In genomic region chr7:108181073-108181985, GRCh38 we compare ENCODE assay signal across 1 cellular context.
TF ChIP-seq lines count a peak whose summit lies in the region.

No MANE protein-coding gene starts in this region.

TF ChIP-seq in IMR-90, 13 proteins besides CTCF, POLR2A, EP300 and RAD21:
- TF ChIP-seq MXI1 (IDR thresholded peaks at IDR 0.05; ENCODE audit: borderline replicate concordance, low read depth, low read length) (no peak), NFE2L2 (IDR thresholded peaks at IDR 0.05; ENCODE audit: low read depth, low read length) (no peak), RCOR1 (IDR thresholded peaks at IDR 0.05; ENCODE audit: insufficient replicate concordance, low read length) (no peak), CEBPB (IDR thresholded peaks at IDR 0.05; ENCODE audit: low read depth, low read length) (no peak), CHD1 (IDR thresholded peaks at IDR 0.05; ENCODE audit: low read depth, low read length) (no peak), SMC3 (IDR thresholded peaks at IDR 0.05; ENCODE audit: low read depth, low read length) (peak; percentile 68), MAFK (IDR thresholded peaks at IDR 0.05; ENCODE audit: low read depth, low read length) (no peak)
